ENCODE assay signal across 1 cellular context in the genomic region with DNA sequence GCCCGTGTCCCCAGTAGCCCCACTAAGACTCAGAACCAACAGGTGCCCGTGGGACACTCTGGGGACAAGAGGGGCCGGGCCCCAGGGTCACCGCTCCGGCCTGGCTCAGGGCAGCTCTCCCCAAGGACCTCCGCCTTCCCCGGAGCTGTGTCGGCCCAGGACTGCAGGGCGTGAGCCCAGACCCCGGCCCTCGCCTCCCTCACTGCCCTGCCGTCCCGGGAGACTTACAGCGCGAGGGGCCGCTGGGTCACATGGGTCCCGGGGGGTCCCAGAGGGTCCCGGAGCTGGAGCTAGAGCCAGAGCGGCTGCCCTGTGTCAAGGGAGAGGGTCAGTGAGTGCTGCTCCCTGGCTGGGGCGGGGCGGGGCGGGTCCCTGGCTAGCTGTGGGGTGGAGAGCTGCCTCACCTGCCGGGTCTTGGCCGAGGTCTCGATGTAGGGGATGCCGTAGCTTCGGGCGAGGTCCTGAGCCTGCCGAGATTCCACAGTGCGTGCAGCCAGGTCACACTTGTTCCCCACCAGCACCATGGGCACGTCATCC.
TF ChIP-seq lines count a peak whose summit lies in the region.

No MANE protein-coding gene starts in this region.

TF ChIP-seq in IMR-90, 13 proteins besides CTCF, POLR2A, EP300 and RAD21:
- TF ChIP-seq MAFK (IDR thresholded peaks at IDR 0.05; ENCODE audit: low read depth, low read length) (no peak), RFX5 (IDR thresholded peaks at IDR 0.05; ENCODE audit: low read depth, low read length) (no peak), MAZ (IDR thresholded peaks at IDR 0.05; ENCODE audit: borderline replicate concordance, low read depth, low read length) (no peak), CEBPB (IDR thresholded peaks at IDR 0.05; ENCODE audit: low read depth, low read length) (no peak), SMC3 (IDR thresholded peaks at IDR 0.05; ENCODE audit: low read depth, low read length) (no peak), ELK1 (IDR thresholded peaks at IDR 0.05; ENCODE audit: borderline replicate concordance, low read depth, low read length) (no peak), NFE2L2 (IDR thresholded peaks at IDR 0.05; ENCODE audit: low read depth, low read length) (no peak), BHLHE40 (IDR thresholded peaks at IDR 0.05; ENCODE audit: low read depth, low read length) (no peak), MXI1 (IDR thresholded peaks at IDR 0.05; ENCODE audit: borderline replicate concordance, low read depth, low read length) (no peak), CHD1 (IDR thresholded peaks at IDR 0.05; ENCODE audit: low read depth, low read length) (no peak), FOS (IDR thresholded peaks at IDR 0.05; ENCODE audit: low read depth, low read length) (no peak), RCOR1 (IDR thresholded peaks at IDR 0.05; ENCODE audit: insufficient replicate concordance, low read length) (no peak)
- TF ChIP-seq, protein P1, sequence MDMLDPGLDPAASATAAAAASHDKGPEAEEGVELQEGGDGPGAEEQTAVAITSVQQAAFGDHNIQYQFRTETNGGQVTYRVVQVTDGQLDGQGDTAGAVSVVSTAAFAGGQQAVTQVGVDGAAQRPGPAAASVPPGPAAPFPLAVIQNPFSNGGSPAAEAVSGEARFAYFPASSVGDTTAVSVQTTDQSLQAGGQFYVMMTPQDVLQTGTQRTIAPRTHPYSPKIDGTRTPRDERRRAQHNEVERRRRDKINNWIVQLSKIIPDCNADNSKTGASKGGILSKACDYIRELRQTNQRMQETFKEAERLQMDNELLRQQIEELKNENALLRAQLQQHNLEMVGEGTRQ (IDR thresholded peaks at IDR 0.05; ENCODE audit: low read depth, low read length) = no peak
